Comparison of ENCODE assay signal across 1 cellular context in genomic region chr22:42754658-42755057, GRCh38.
A peak's percentile ranks its signal among the peaks of the same experiment; 100 is the strongest.
TF ChIP-seq lines count a peak whose summit lies in the region.

No MANE protein-coding gene starts in this region.

TF ChIP-seq in K562, 482 proteins besides CTCF, POLR2A, EP300 and RAD21 (continued from another document and continues in another):
- TF ChIP-seq ZNF518B (CRISPR knock-in tag; IDR thresholded peaks at IDR 0.05) (no peak), FOXP1 (CRISPR knock-in tag; IDR thresholded peaks at IDR 0.05) (no peak), IRF9 (tag; IDR thresholded peaks at IDR 0.05) (no peak), HMG20B (CRISPR knock-in tag; IDR thresholded peaks at IDR 0.05) (no peak), ZNF830 (CRISPR knock-in tag; IDR thresholded peaks at IDR 0.05) (no peak), CHAMP1 (IDR thresholded peaks at IDR 0.05) (no peak), PHF21A (IDR thresholded peaks at IDR 0.05; ENCODE audit: borderline replicate concordance, low read depth) (no peak; the same call in 1 of the 2 replicates), CSDE1 (IDR thresholded peaks at IDR 0.05) (no peak), ZNF561 (CRISPR knock-in tag; conservative IDR thresholded peaks at IDR 0.05) (no peak), TFAM (CRISPR knock-in tag; conservative IDR thresholded peaks at IDR 0.05) (no peak), HSF4 (CRISPR knock-in tag; IDR thresholded peaks at IDR 0.05; ENCODE audit: borderline replicate concordance) (no peak), PCBP2 (IDR thresholded peaks at IDR 0.05; ENCODE audit: low read depth, low read length, poor library complexity, severe bottlenecking) (no peak), TBP (optimal IDR thresholded peaks at IDR 0.05; ENCODE audit: low read depth, low read length) (no peak), ZC3H11A (IDR thresholded peaks at IDR 0.05; ENCODE audit: low read depth, low read length) (no peak), ARID1B (IDR thresholded peaks at IDR 0.05) (peak; percentile 86), FOXA3 (CRISPR knock-in tag; conservative IDR thresholded peaks at IDR 0.05 in 1 of 2, IDR thresholded peaks at IDR 0.05 in 1 of 2) (no peak), MCM5 (IDR thresholded peaks at IDR 0.05; ENCODE audit: low read depth) (no peak), RBM14 (IDR thresholded peaks at IDR 0.05; ENCODE audit: borderline replicate concordance, insufficient read depth, low read depth, low read length) (no peak), ZNF282 (CRISPR knock-in tag; IDR thresholded peaks at IDR 0.05) (no peak), RCOR1 (IDR thresholded peaks at IDR 0.05; ENCODE audit: borderline replicate concordance in 1 of 2, low read depth in 2 of 2, low read length in 2 of 2) (peak in 1 of 2 experiments; percentile 77; a peak in 2 of 4 replicates), SIN3A (IDR thresholded peaks at IDR 0.05; ENCODE audit: borderline replicate concordance in 2 of 2, control insufficient read depth in 1 of 2, low read depth in 2 of 2, low read length in 2 of 2) (no peak), SIRT6 (IDR thresholded peaks at IDR 0.05; ENCODE audit: low read depth, low read length) (no peak), ZNF133 (CRISPR knock-in tag; IDR thresholded peaks at IDR 0.05) (no peak), MYC (IDR thresholded peaks at IDR 0.05; ENCODE audit: low read depth, low read length) (peak; percentile 30; the same call in 1 of the 2 replicates), MYC (CRISPR knock-in tag; IDR thresholded peaks at IDR 0.05; ENCODE audit: borderline replicate concordance, low read depth) (no peak), MECOM (CRISPR knock-in tag; IDR thresholded peaks at IDR 0.05) (no peak), ATF7 (IDR thresholded peaks at IDR 0.05) (peak; percentile 36; the same call in 1 of the 2 replicates), ZNF445 (CRISPR knock-in tag; IDR thresholded peaks at IDR 0.05; ENCODE audit: low read depth) (no peak), CEBPB (tag; IDR thresholded peaks at IDR 0.05) (no peak), ZFPM2 (CRISPR knock-in tag; IDR thresholded peaks at IDR 0.05) (no peak), ZHX1 (conservative IDR thresholded peaks at IDR 0.05; ENCODE audit: low read length) (no peak), ARID4B (CRISPR knock-in tag; IDR thresholded peaks at IDR 0.05) (no peak), VEZF1 (CRISPR knock-in tag; IDR thresholded peaks at IDR 0.05) (peak; percentile 49; the same call in 1 of the 2 replicates), BRCA1 (IDR thresholded peaks at IDR 0.05) (no peak), BRCA1 (CRISPR knock-in tag; IDR thresholded peaks at IDR 0.05) (no peak), ZNF696 (CRISPR knock-in tag; conservative IDR thresholded peaks at IDR 0.05) (no peak), RB1 (IDR thresholded peaks at IDR 0.05; ENCODE audit: low read depth) (peak; percentile 13; the same call in 1 of the 2 replicates), PTTG1 (tag; IDR thresholded peaks at IDR 0.05; ENCODE audit: low read depth) (no peak), ZNF212 (CRISPR knock-in tag; IDR thresholded peaks at IDR 0.05) (no peak), GATAD2A (IDR thresholded peaks at IDR 0.05) (no peak), FOSL1 (tag; conservative IDR thresholded peaks at IDR 0.05) (no peak; the same call in 1 of the 2 replicates), RNF2 (IDR thresholded peaks at IDR 0.05) (no peak), MTA1 (IDR thresholded peaks at IDR 0.05; ENCODE audit: borderline replicate concordance) (no peak), MYBL2 (IDR thresholded peaks at IDR 0.05; ENCODE audit: low read depth) (no peak), MYBL2 (CRISPR knock-in tag; IDR thresholded peaks at IDR 0.05; ENCODE audit: borderline replicate concordance) (no peak), ZNF197 (CRISPR knock-in tag; IDR thresholded peaks at IDR 0.05; ENCODE audit: low read depth) (no peak), ETV5 (CRISPR knock-in tag; IDR thresholded peaks at IDR 0.05; ENCODE audit: low read depth) (no peak), ZSCAN29 (IDR thresholded peaks at IDR 0.05) (no peak), ZNF655 (CRISPR knock-in tag; IDR thresholded peaks at IDR 0.05) (no peak), ZNF280B (CRISPR knock-in tag; IDR thresholded peaks at IDR 0.05) (no peak), USF2 (CRISPR knock-in tag; IDR thresholded peaks at IDR 0.05) (no peak)
